In the genomic region with DNA sequence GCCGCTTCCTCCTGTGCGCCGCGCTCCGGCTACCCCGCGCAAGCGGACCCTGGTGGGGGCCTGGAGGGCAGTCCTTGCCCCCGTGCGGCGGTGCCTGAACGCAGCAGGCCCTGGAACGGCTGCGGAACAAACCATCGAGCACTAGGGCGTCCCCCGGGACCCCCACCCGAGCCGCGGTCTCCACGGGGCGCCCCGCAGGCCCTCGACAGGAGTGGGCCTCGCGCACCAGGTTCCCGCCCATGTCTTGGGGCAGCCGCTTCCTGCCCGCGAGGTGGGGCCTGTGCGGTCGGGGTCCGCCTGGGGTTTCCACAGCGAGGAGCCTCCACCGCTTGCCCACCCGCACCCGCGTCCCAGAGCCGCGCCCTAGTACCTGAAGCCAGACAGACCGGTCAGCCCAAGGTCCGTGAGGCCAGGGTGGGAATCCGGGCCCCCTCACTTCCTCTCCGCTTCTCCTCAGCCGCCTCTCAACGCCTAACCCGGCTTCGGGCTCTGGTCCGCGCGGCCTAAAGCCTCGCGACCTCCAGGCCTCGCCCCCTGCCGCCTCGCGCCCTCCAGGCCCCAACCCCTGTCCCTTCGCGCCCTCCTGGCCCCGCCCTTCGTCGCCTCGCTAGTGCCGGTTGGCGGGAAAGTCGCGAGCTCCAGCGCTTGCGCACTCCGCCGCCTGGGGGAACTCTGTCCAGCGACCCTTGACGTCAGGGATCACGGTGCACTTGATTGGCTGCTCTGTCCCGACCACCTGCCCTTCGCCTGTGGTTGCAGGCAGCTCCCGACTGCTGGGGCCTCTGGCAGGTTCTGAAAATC, we compare ENCODE assay signal across 13 cellular contexts. TPM values are rescaled to one million over a fixed set of nuclear protein-coding genes. Genes with fewer than 3 reads are reported as not detected.
A peak's percentile ranks its signal among the peaks of the same experiment; 100 is the strongest.
DNase-seq lines count a peak whose midpoint lies in the region; ATAC-seq and TF ChIP-seq lines count a peak whose summit lies in the region.
"Had no signal": no experiment of that assay in that cellular context is flagged by ENCODE, and none has a peak within 500 bp of the region (broad histone marks: within the 10 kb centered on the region; RNA-seq: fewer than 3 reads in every experiment).

No MANE protein-coding gene starts in this region.

- no peaks in the 10 kb centered on the region for H3K36me3 Mint-ChIP-seq in naive thymus-derived CD8-positive, alpha-beta T cell

- peaks cover 32 to 82% (median 39%) of the 10 kb centered on the region in 5 donors for H3K27me3 Mint-ChIP-seq in naive thymus-derived CD8-positive, alpha-beta T cell

- POLR2A ChIA-PET in RWPE1 (lab: Yijun Ruan, JAX; ENCODE audit: low non-redundant PET) = no interaction called here
- POLR2A ChIA-PET in naive thymus-derived CD8-positive, alpha-beta T cell (lab: Charles Lee) = no interaction called here

- DNase-seq in DMS53 (lab: John Stamatoyannopoulos, UW) (peak; percentile 84), RWPE1 (ENCODE audit: low spot score) (peak; percentile 23), dermis blood vessel endothelial cell (peak; percentile 69), GM19240 (ENCODE audit: insufficient read length, low spot score) (no peak), NCI-H1417 (lab: John Stamatoyannopoulos, UW) (no peak)
- DNase-seq in naive thymus-derived CD8-positive, alpha-beta T cell = peak in 4 of 10 donors; percentile 26 to 69 (median 33)
- DNase-seq: kidney glomerular epithelial cell, NCI-H1694 treated with DMSO at 0.1 percent for 48 hours, SJCRH30 had no signal

- H3K9me3 Mint-ChIP-seq in naive thymus-derived CD8-positive, alpha-beta T cell = no peaks in the 10 kb centered on the region
- H3K9me3 Mint-ChIP-seq: CD8-positive, alpha-beta memory T cell had no signal

- peak overlapping the region in 1 of 10 donors; percentile 10 for H3K4me3 Mint-ChIP-seq in naive thymus-derived CD8-positive, alpha-beta T cell
- H3K4me3 Mint-ChIP-seq: CD8-positive, alpha-beta memory T cell had no signal

- no peak for TF ChIP-seq CTCF in RWPE1 (conservative IDR thresholded peaks at IDR 0.05; ENCODE audit: low read depth)

- H3K4me1 Mint-ChIP-seq in naive thymus-derived CD8-positive, alpha-beta T cell = peaks cover 6 to 14% (median 7%) of the 10 kb centered on the region in 4 donors

- no peak overlapping the region for H3K27ac ChIP-seq in RWPE1
- H3K27ac ChIP-seq: SJCRH30 had no signal

- no peak overlapping the region for H3K27ac Mint-ChIP-seq in naive thymus-derived CD8-positive, alpha-beta T cell
- H3K27ac Mint-ChIP-seq: CD8-positive, alpha-beta memory T cell had no signal

- CTCF ChIA-PET in RWPE1 (lab: Yijun Ruan, JAX) = interaction anchor here (1.4 kb wide), 1 partner anchor 51 kb away, joined by 7 read pairs; no protein-coding TSS in a partner anchor

- peak; percentile 27 to 45 for ATAC-seq in naive thymus-derived CD8-positive, alpha-beta T cell
- ATAC-seq in HG02885 (IDR thresholded peaks at IDR 0.05; ENCODE audit: poor library complexity, unreplicated experiment) (no peak), HG02870 (IDR thresholded peaks at IDR 0.05; ENCODE audit: unreplicated experiment) (no peak)

RNA-seq across cellular contexts. Expression of a gene that starts 7.0 kb away (rescaled TPM):
- total RNA-seq in dermis blood vessel endothelial cell = not detected in 2 replicates
- not detected for total RNA-seq in naive thymus-derived CD8-positive, alpha-beta T cell
- not detected for polyA plus RNA-seq in naive thymus-derived CD8-positive, alpha-beta T cell
- total RNA-seq: CD8-positive, alpha-beta memory T cell; renal cortical epithelial cell had no signal
- polyA plus RNA-seq: CD8-positive, alpha-beta memory T cell had no signal

RNA-seq across cellular contexts. Expression of a gene that starts 12.6 kb away (rescaled TPM):
- total RNA-seq in dermis blood vessel endothelial cell = not detected in 2 replicates
- not detected for total RNA-seq in naive thymus-derived CD8-positive, alpha-beta T cell
- polyA plus RNA-seq in naive thymus-derived CD8-positive, alpha-beta T cell = not detected
- total RNA-seq: CD8-positive, alpha-beta memory T cell; renal cortical epithelial cell; SJCRH30 had no signal
- polyA plus RNA-seq: CD8-positive, alpha-beta memory T cell had no signal

RNA-seq across cellular contexts. Expression of a gene that starts 35.8 kb away (rescaled TPM):
- not detected in 2 replicates for total RNA-seq in dermis blood vessel endothelial cell
- 1 to 10 TPM; 2.5 to 2.6 TPM for total RNA-seq in naive thymus-derived CD8-positive, alpha-beta T cell
- polyA plus RNA-seq in naive thymus-derived CD8-positive, alpha-beta T cell = not detected
- total RNA-seq: renal cortical epithelial cell, SJCRH30 had no signal
- polyA plus RNA-seq: CD8-positive, alpha-beta memory T cell had no signal

RNA-seq across cellular contexts. Expression of a gene that starts 52.6 kb away (rescaled TPM):
- total RNA-seq in dermis blood vessel endothelial cell = 74.6 and 76.2 TPM in 2 replicates
- total RNA-seq in naive thymus-derived CD8-positive, alpha-beta T cell = 10 to 100 TPM; 30.2 to 34.2 TPM
- polyA plus RNA-seq in naive thymus-derived CD8-positive, alpha-beta T cell = 10 to 100 TPM; 23.0 to 40.4 (median 31.6) TPM

RNA-seq across cellular contexts. Expression of a gene that starts 57.8 kb away (rescaled TPM):
- 49.9 and 66.1 TPM in 2 replicates for total RNA-seq in dermis blood vessel endothelial cell
- total RNA-seq in naive thymus-derived CD8-positive, alpha-beta T cell = 10 to 100 TPM; 47.8 to 48.6 TPM
- polyA plus RNA-seq in naive thymus-derived CD8-positive, alpha-beta T cell = 10 to 100 TPM; 16.8 to 20.1 (median 17.6) TPM

Comparison
In these comparisons a context has a peak if more than half of its experiments do, and no peak if none do; other contexts are left out.
1. DNase-seq: peak in DMS53 (single experiment), RWPE1 (single experiment) and dermis blood vessel endothelial cell (single experiment); none in GM19240 (single experiment) and NCI-H1417 (0 of 3).
2. ATAC-seq: peak in naive thymus-derived CD8-positive, alpha-beta T cell (2 of 2); none in HG02885 (single experiment) and HG02870 (single experiment).